Comparison of ENCODE assay signal across 10 cellular contexts in the genomic region with DNA sequence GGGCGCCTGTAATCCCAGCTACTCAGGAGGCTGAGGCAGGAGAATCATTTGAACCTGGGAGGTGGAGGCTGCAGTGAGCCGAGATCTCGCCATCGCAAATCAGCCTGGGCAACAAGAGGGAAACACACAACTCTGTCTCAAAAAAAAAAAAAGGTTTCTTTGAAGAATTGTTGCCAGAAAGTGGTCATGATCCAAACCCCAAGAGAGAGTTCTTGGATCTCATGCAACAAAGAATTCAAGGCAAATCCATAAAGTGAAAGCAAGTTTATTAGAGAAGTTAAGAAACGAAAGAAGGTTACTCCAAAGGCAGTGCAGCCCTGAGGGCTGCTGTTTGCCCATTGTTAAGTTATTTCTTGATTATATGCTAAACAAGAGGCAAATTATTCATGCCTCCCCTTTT. TPM values are rescaled to one million over a fixed set of nuclear protein-coding genes. Genes with fewer than 3 reads are reported as not detected.
A peak's percentile ranks its signal among the peaks of the same experiment; 100 is the strongest.
DNase-seq lines count a peak whose midpoint lies in the region; ATAC-seq and TF ChIP-seq lines count a peak whose summit lies in the region.
"Had no signal": no experiment of that assay in that cellular context is flagged by ENCODE, and none has a peak within 500 bp of the region (broad histone marks: within the 10 kb centered on the region; RNA-seq: fewer than 3 reads in every experiment).

No MANE protein-coding gene starts in this region.

- intact Hi-C loops in uterus (cut with DNase I; ENCODE audit: low total_unique reads) = no loop called here

- peak overlapping the region; percentile 58 for H3K9ac ChIP-seq in adipocyte (ENCODE audit: low read length)

- peaks cover 38% of the 10 kb centered on the region for H3K4me1 ChIP-seq in adipocyte (ENCODE audit: control insufficient read depth, insufficient read depth, low read length)
- H3K4me1 ChIP-seq in uterus = peaks cover 0 to 13% of the 10 kb centered on the region in 2 donors

- H3K4me3 ChIP-seq in adipocyte (ENCODE audit: low read length) = peak overlapping the region; percentile 71
- H3K4me3 ChIP-seq in fibroblast of the aortic adventitia (ENCODE audit: low read depth, low read length) = no peak overlapping the region
- H3K4me3 ChIP-seq in uterus = no peak overlapping the region

- TF ChIP-seq CTCF in fibroblast of the aortic adventitia (IDR thresholded peaks at IDR 0.05; ENCODE audit: insufficient read depth, low read length) (no peak), uterus (IDR thresholded peaks at IDR 0.05) (no peak)

- H3K36me3 ChIP-seq in adipocyte (ENCODE audit: control insufficient read depth, insufficient read depth, low read length, severe bottlenecking) (no peaks in the 10 kb centered on the region), uterus (no peaks in the 10 kb centered on the region)

- DNase-seq in adipocyte (ENCODE audit: low read depth) (no peak), fibroblast of the aortic adventitia (ENCODE audit: low read depth) (peak; percentile 84), uterus (no peak)
- DNase-seq: DMS 273 treated with DMSO at 0.1 percent for 48 hours, NCI-H1436 treated with DMSO at 0.1 percent for 48 hours, NCI-H2081 treated with DMSO at 0.1 percent for 48 hours, NCI-H524 had no signal

- H3K9me3 ChIP-seq in adipocyte (ENCODE audit: control insufficient read depth, low read length) = no peaks in the 10 kb centered on the region
- no peaks in the 10 kb centered on the region for H3K9me3 ChIP-seq in uterus

- TF ChIP-seq POLR2A in uterus (IDR thresholded peaks at IDR 0.05) = no peak

- no peaks in the 10 kb centered on the region for H3K27me3 ChIP-seq in adipocyte (replicated peaks; ENCODE audit: control insufficient read depth, insufficient read depth, low read length)
- no peaks in the 10 kb centered on the region for H3K27me3 ChIP-seq in uterus

- ATAC-seq in HG03460 (IDR thresholded peaks at IDR 0.05; ENCODE audit: unreplicated experiment) = no peak
- ATAC-seq in GM18498 (IDR thresholded peaks at IDR 0.05; ENCODE audit: unreplicated experiment) = no peak
- ATAC-seq: HCT116 had no signal

- H3K27ac ChIP-seq in uterus = peak overlapping the region; percentile 44 to 85

RNA-seq across cellular contexts. Expression of a gene that starts 14.5 kb away (rescaled TPM):
- total RNA-seq in fibroblast of the aortic adventitia (ENCODE audit: low replicate concordance) (49.3 TPM in 1 of 2 replicates, not detected in the other), uterus (10 to 100 TPM in 1 of 4 donors, 1 to 10 TPM in 1, not detected in 2; 1.8 to 20.0 TPM)

RNA-seq across cellular contexts. Expression of a gene that starts 33.6 kb away (rescaled TPM):
- total RNA-seq in fibroblast of the aortic adventitia (ENCODE audit: low replicate concordance) (18.9 and 20.9 TPM in 2 replicates), uterus (100 to 1,000 TPM in 1 of 4 donors, 10 to 100 TPM in 3; 10.5 to 147 (median 35.3) TPM)

RNA-seq across cellular contexts. Expression of a gene that starts 40.7 kb away (rescaled TPM):
- total RNA-seq in fibroblast of the aortic adventitia (ENCODE audit: low replicate concordance) (106 and 522 TPM in 2 replicates), uterus (100 to 1,000 TPM in 1 of 4 donors, 10 to 100 TPM in 3; 10.8 to 135 (median 72.7) TPM)

RNA-seq across cellular contexts. Expression of a gene that starts 42.7 kb away (rescaled TPM):
- total RNA-seq in fibroblast of the aortic adventitia (ENCODE audit: low replicate concordance) (3.3 and 7.6 TPM in 2 replicates), uterus (10 to 100 TPM; 11.5 to 67.6 (median 14.4) TPM)

RNA-seq across cellular contexts. Expression of a gene that starts 54.4 kb away (rescaled TPM):
- 42.2 and 149 TPM in 2 replicates for total RNA-seq in fibroblast of the aortic adventitia (ENCODE audit: low replicate concordance)
- total RNA-seq in uterus = 100 to 1,000 TPM in 1 of 4 donors, 10 to 100 TPM in 3; 18.2 to 120 (median 32.3) TPM
